1 cellular context compared by ENCODE assay signal in the genomic region with DNA sequence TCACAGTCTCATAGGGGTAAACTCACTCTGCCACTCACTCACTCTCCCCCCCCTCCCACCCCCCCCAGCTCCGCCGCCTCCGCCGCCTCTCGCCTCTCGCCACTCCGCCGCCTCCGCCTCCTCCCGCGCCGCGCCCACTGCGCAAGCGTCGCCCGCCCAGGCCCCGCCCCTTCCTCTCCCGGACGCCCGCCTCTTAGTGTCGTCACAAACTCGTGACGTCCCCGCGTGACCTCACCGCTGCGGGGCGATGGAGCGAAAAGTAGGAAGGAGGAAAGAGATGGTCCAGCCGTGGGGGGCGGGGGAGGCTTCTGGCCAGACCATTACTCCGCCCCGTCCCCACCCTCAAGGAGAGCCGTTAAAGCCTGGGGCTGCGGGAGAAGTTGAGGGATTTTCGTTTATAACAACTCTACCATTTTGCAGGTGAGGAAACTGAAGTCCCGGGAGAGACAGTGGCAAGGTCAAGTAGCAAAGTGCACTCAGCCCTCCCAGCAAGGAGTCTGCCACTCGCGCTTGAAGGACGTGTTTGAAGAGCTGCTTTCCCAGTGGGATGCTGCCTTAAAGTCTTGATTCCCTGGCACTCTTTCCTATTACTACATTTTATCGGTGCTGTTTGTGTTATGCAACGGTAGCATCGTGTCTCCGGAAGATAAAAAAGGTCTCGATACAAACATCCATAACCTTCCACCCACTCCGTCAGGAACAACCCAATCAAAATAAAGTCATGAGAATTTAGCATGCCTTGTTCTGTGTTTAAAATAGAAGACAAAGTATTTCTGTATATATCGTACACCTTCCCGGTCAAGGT.
TF ChIP-seq lines count a peak whose summit lies in the region.

A gene (minus strand): TSS at position 29 of the 805 bp plus-strand sequence. CDS start 164 bp downstream, outside the sequence.

TF ChIP-seq in K562, 482 proteins besides CTCF, POLR2A, EP300 and RAD21 (continued from another document and continues in another):
- TF ChIP-seq, protein P1, sequence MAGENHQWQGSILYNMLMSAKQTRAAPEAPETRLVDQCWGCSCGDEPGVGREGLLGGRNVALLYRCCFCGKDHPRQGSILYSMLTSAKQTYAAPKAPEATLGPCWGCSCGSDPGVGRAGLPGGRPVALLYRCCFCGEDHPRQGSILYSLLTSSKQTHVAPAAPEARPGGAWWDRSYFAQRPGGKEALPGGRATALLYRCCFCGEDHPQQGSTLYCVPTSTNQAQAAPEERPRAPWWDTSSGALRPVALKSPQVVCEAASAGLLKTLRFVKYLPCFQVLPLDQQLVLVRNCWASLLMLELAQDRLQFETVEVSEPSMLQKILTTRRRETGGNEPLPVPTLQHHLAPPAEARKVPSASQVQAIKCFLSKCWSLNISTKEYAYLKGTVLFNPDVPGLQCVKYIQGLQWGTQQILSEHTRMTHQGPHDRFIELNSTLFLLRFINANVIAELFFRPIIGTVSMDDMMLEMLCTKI (IDR thresholded peaks at IDR 0.05; ENCODE audit: partially characterized antibody), result no peak
- TF ChIP-seq CEBPB (tag; IDR thresholded peaks at IDR 0.05) (peak; percentile 93), MTA1 (IDR thresholded peaks at IDR 0.05; ENCODE audit: borderline replicate concordance) (peak; percentile 56; the same call in 1 of the 2 replicates), GTF2E2 (tag; IDR thresholded peaks at IDR 0.05) (peak; percentile 56; the same call in 1 of the 2 replicates), MAZ (CRISPR knock-in tag; conservative IDR thresholded peaks at IDR 0.05 in 1 of 2, IDR thresholded peaks at IDR 0.05 in 1 of 2) (peak; percentile 71 to 92), XRCC5 (IDR thresholded peaks at IDR 0.05; ENCODE audit: low read depth, low read length) (peak; percentile 47; the same call in 1 of the 2 replicates), SNIP1 (IDR thresholded peaks at IDR 0.05; ENCODE audit: low read depth) (no peak), MAFG (tag; conservative IDR thresholded peaks at IDR 0.05) (no peak), PYGO2 (tag; IDR thresholded peaks at IDR 0.05) (no peak), FOXK2 (conservative IDR thresholded peaks at IDR 0.05 in 1 of 2, IDR thresholded peaks at IDR 0.05 in 1 of 2; ENCODE audit: low read depth in 2 of 2) (0 out of 4 replicates have a peak, but pooled peaks of 1 of the 2 experiments have one; percentile 36), MBD2 (IDR thresholded peaks at IDR 0.05; ENCODE audit: borderline replicate concordance, low read depth) (peak; percentile 67), ARNT (IDR thresholded peaks at IDR 0.05) (no peak; a peak in 1 of 4 replicates), NONO (IDR thresholded peaks at IDR 0.05; ENCODE audit: low read depth in 2 of 2, low read length in 1 of 2) (peak in 1 of 2 experiments; percentile 77; a peak in 1 of 4 replicates), TOE1 (IDR thresholded peaks at IDR 0.05; ENCODE audit: borderline replicate concordance) (peak; percentile 86), TOE1 (CRISPR knock-in tag; IDR thresholded peaks at IDR 0.05; ENCODE audit: borderline replicate concordance, low read depth) (no peak), SUPT5H (IDR thresholded peaks at IDR 0.05) (peak; percentile 79), ZNF445 (CRISPR knock-in tag; IDR thresholded peaks at IDR 0.05; ENCODE audit: low read depth) (no peak), NR2C2 (CRISPR knock-in tag; IDR thresholded peaks at IDR 0.05) (no peak; the same call in 1 of the 2 replicates), NR2C2 (tag; IDR thresholded peaks at IDR 0.05) (peak; percentile 88), YY1 (IDR thresholded peaks at IDR 0.05; ENCODE audit: borderline replicate concordance in 1 of 3, control insufficient read depth in 1 of 3, extremely low read depth in 1 of 3, insufficient read depth in 3 of 3, insufficient read length in 1 of 3, insufficient replicate concordance in 2 of 3, low read depth in 1 of 3, low read length in 2 of 3) (peak in 2 of 3 experiments; percentile 40 to 43), JUN (IDR thresholded peaks at IDR 0.05; ENCODE audit: borderline replicate concordance, low read depth, low read length) (peak; percentile 53; the same call in 1 of the 2 replicates), JUN (CRISPR knock-in tag; IDR thresholded peaks at IDR 0.05; ENCODE audit: borderline replicate concordance) (0 out of 2 replicates have a peak, but pooled peaks have one; percentile 27), NCOA6 (IDR thresholded peaks at IDR 0.05) (no peak), ARID1B (IDR thresholded peaks at IDR 0.05) (peak; percentile 43), HMG20A (CRISPR knock-in tag; conservative IDR thresholded peaks at IDR 0.05) (no peak), ZKSCAN1 (IDR thresholded peaks at IDR 0.05; ENCODE audit: low read depth, low read length) (0 out of 2 replicates have a peak, but pooled peaks have one; percentile 42), CREM (IDR thresholded peaks at IDR 0.05; ENCODE audit: low read depth) (peak; percentile 99), BRD9 (IDR thresholded peaks at IDR 0.05; ENCODE audit: low read depth, partially characterized antibody) (peak; percentile 37), HDAC6 (IDR thresholded peaks at IDR 0.05; ENCODE audit: low read depth, low read length) (no peak), SIN3B (IDR thresholded peaks at IDR 0.05; ENCODE audit: low read depth) (0 out of 2 replicates have a peak, but pooled peaks have one; percentile 19), ELF2 (CRISPR knock-in tag; IDR thresholded peaks at IDR 0.05) (no peak), HDAC1 (IDR thresholded peaks at IDR 0.05) (peak in 1 of 2 experiments; percentile 39; a peak in 1 of 4 replicates), CBFB (CRISPR knock-in tag; IDR thresholded peaks at IDR 0.05) (no peak)
- TF ChIP-seq, protein P2, sequence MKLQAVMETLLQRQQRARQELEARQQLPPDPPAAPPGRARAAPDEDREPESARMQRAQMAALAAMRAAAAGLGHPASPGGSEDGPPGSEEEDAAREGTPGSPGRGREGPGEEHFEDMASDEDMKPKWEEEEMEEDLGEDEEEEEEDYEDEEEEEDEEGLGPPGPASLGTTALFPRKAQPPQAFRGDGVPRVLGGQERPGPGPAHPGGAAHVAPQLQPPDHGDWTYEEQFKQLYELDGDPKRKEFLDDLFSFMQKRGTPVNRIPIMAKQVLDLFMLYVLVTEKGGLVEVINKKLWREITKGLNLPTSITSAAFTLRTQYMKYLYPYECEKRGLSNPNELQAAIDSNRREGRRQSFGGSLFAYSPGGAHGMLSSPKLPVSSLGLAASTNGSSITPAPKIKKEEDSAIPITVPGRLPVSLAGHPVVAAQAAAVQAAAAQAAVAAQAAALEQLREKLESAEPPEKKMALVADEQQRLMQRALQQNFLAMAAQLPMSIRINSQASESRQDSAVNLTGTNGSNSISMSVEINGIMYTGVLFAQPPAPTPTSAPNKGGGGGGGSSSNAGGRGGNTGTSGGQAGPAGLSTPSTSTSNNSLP (IDR thresholded peaks at IDR 0.05; ENCODE audit: borderline replicate concordance, low read depth, low read length), result 0 out of 2 replicates have a peak, but pooled peaks have one; percentile 25
- TF ChIP-seq, protein P3, sequence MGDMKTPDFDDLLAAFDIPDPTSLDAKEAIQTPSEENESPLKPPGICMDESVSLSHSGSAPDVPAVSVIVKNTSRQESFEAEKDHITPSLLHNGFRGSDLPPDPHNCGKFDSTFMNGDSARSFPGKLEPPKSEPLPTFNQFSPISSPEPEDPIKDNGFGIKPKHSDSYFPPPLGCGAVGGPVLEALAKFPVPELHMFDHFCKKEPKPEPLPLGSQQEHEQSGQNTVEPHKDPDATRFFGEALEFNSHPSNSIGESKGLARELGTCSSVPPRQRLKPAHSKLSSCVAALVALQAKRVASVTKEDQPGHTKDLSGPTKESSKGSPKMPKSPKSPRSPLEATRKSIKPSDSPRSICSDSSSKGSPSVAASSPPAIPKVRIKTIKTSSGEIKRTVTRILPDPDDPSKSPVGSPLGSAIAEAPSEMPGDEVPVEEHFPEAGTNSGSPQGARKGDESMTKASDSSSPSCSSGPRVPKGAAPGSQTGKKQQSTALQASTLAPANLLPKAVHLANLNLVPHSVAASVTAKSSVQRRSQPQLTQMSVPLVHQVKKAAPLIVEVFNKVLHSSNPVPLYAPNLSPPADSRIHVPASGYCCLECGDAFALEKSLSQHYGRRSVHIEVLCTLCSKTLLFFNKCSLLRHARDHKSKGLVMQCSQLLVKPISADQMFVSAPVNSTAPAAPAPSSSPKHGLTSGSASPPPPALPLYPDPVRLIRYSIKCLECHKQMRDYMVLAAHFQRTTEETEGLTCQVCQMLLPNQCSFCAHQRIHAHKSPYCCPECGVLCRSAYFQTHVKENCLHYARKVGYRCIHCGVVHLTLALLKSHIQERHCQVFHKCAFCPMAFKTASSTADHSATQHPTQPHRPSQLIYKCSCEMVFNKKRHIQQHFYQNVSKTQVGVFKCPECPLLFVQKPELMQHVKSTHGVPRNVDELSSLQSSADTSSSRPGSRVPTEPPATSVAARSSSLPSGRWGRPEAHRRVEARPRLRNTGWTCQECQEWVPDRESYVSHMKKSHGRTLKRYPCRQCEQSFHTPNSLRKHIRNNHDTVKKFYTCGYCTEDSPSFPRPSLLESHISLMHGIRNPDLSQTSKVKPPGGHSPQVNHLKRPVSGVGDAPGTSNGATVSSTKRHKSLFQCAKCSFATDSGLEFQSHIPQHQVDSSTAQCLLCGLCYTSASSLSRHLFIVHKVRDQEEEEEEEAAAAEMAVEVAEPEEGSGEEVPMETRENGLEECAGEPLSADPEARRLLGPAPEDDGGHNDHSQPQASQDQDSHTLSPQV (IDR thresholded peaks at IDR 0.05), result peak; percentile 5
- TF ChIP-seq, protein P4, sequence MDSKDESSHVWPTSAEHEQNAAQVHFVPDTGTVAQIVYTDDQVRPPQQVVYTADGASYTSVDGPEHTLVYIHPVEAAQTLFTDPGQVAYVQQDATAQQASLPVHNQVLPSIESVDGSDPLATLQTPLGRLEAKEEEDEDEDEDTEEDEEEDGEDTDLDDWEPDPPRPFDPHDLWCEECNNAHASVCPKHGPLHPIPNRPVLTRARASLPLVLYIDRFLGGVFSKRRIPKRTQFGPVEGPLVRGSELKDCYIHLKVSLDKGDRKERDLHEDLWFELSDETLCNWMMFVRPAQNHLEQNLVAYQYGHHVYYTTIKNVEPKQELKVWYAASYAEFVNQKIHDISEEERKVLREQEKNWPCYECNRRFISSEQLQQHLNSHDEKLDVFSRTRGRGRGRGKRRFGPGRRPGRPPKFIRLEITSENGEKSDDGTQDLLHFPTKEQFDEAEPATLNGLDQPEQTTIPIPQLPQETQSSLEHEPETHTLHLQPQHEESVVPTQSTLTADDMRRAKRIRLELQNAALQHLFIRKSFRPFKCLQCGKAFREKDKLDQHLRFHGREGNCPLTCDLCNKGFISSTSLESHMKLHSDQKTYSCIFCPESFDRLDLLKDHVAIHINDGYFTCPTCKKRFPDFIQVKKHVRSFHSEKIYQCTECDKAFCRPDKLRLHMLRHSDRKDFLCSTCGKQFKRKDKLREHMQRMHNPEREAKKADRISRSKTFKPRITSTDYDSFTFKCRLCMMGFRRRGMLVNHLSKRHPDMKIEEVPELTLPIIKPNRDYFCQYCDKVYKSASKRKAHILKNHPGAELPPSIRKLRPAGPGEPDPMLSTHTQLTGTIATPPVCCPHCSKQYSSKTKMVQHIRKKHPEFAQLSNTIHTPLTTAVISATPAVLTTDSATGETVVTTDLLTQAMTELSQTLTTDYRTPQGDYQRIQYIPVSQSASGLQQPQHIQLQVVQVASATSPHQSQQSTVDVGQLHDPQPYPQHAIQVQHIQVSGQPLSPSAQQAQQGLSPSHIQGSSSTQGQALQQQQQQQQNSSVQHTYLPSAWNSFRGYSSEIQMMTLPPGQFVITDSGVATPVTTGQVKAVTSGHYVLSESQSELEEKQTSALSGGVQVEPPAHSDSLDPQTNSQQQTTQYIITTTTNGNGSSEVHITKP (IDR thresholded peaks at IDR 0.05; ENCODE audit: partially characterized antibody), result peak; percentile 88
- TF ChIP-seq, protein P5, sequence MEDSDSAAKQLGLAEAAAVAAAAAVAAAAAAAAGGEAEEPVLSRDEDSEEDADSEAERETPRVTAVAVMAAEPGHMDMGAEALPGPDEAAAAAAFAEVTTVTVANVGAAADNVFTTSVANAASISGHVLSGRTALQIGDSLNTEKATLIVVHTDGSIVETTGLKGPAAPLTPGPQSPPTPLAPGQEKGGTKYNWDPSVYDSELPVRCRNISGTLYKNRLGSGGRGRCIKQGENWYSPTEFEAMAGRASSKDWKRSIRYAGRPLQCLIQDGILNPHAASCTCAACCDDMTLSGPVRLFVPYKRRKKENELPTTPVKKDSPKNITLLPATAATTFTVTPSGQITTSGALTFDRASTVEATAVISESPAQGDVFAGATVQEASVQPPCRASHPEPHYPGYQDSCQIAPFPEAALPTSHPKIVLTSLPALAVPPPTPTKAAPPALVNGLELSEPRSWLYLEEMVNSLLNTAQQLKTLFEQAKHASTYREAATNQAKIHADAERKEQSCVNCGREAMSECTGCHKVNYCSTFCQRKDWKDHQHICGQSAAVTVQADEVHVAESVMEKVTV (CRISPR knock-in tag; IDR thresholded peaks at IDR 0.05), result no peak
- TF ChIP-seq, protein P6, sequence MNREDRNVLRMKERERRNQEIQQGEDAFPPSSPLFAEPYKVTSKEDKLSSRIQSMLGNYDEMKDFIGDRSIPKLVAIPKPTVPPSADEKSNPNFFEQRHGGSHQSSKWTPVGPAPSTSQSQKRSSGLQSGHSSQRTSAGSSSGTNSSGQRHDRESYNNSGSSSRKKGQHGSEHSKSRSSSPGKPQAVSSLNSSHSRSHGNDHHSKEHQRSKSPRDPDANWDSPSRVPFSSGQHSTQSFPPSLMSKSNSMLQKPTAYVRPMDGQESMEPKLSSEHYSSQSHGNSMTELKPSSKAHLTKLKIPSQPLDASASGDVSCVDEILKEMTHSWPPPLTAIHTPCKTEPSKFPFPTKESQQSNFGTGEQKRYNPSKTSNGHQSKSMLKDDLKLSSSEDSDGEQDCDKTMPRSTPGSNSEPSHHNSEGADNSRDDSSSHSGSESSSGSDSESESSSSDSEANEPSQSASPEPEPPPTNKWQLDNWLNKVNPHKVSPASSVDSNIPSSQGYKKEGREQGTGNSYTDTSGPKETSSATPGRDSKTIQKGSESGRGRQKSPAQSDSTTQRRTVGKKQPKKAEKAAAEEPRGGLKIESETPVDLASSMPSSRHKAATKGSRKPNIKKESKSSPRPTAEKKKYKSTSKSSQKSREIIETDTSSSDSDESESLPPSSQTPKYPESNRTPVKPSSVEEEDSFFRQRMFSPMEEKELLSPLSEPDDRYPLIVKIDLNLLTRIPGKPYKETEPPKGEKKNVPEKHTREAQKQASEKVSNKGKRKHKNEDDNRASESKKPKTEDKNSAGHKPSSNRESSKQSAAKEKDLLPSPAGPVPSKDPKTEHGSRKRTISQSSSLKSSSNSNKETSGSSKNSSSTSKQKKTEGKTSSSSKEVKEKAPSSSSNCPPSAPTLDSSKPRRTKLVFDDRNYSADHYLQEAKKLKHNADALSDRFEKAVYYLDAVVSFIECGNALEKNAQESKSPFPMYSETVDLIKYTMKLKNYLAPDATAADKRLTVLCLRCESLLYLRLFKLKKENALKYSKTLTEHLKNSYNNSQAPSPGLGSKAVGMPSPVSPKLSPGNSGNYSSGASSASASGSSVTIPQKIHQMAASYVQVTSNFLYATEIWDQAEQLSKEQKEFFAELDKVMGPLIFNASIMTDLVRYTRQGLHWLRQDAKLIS (CRISPR knock-in tag; IDR thresholded peaks at IDR 0.05), result peak; percentile 88; the same call in 1 of the 2 replicates
